In the genomic region with DNA sequence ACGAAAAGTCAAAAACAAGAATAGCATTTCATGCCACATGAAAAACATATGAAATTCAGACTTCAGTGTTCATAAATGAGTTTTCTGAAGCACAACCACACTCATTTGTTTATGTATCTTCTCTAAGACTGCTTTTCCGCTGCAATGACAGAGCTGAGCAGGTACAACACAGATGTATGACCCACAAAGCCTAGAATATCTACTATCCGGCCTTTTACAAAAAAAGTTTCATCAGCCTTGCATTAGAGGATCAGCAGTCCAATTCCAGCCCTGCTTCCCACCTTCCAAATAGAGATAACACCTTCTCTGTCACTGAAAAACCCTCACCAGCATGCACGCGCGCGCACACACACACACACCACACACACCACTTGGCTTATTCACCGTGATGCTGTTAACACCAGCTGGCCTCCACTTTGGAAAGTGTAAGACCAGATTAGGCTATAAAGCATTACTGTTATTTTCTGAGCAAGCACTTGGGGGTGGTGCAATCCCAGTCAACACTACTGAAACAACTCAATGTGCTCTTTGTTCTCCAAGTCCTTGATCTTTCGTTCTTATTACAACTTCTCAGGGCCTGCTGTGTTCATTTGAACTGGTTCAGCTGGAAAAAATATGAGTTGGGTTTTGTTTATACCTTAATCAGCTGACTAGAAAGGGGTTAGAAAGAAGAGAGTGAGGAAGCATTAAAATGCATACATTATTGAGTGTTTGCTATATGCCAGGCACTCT, we compare ENCODE assay signal across 8 cellular contexts.
A peak's percentile ranks its signal among the peaks of the same experiment; 100 is the strongest.
DNase-seq lines count a peak whose midpoint lies in the region; ATAC-seq and TF ChIP-seq lines count a peak whose summit lies in the region.

No MANE protein-coding gene starts in this region.

- H3K27me3 Mint-ChIP-seq in brain = no peaks in the 10 kb centered on the region

- peak; percentile 20 for DNase-seq in GM03348 (ENCODE audit: low spot score)
- peak; percentile 70 for DNase-seq in NB4 (ENCODE audit: low read depth)
- DNase-seq in right lobe of liver = no peak
- DNase-seq in GM19238 (ENCODE audit: insufficient read length, low spot score) = no peak
- DNase-seq in DMS79 treated with DMSO at 0.1 percent for 48 hours (lab: John Stamatoyannopoulos, UW) = no peak
- DNase-seq in coronary artery (ENCODE audit: low spot score) = no peak
- DNase-seq in activated CD4-positive, alpha-beta T cell treated with anti-CD3 and anti-CD28 coated beads, Interleukin-2, amount 50 U/mL, for 1 hour = no peak

- WGBS in right lobe of liver (ENCODE audit: insufficient coverage, low coverage, low lambda C conversion rate, missing lambda C conversion rate) = 53% methylated on average over 4 of the region's 9 CpGs

- intact Hi-C loops in right lobe of liver (cut with DNase I) = no loop called here

- no peaks in the 10 kb centered on the region for H3K27me3 ChIP-seq in right lobe of liver

- H3K4me3 Mint-ChIP-seq in brain = peak overlapping the region in 2 of 5 experiments; percentile 7 to 10

- H3K9me3 Mint-ChIP-seq in brain = peaks cover 0 to 3% (median 0%) of the 10 kb centered on the region in 5 experiments

- TF ChIP-seq POLR2A in NB4 (IDR thresholded peaks at IDR 0.05; ENCODE audit: extremely low read depth, insufficient read length) = no peak
- no peak for TF ChIP-seq POLR2A in right lobe of liver (IDR thresholded peaks at IDR 0.05)

- H3K27ac Mint-ChIP-seq in brain = peak overlapping the region; percentile 73 to 94 (median 82)

- H3K4me3 ChIP-seq in NB4 (ENCODE audit: low read depth, low read length) (no peak overlapping the region), right lobe of liver (no peak overlapping the region), coronary artery (no peak overlapping the region)

- no peaks in the 10 kb centered on the region for H3K9me3 ChIP-seq in right lobe of liver

- peak; percentile 51 to 84 (median 70) for ATAC-seq in right lobe of liver

- TF ChIP-seq CTCF in NB4 (IDR thresholded peaks at IDR 0.05; ENCODE audit: low read depth, low read length) (no peak), brain (conservative IDR thresholded peaks at IDR 0.05) (peak in 1 of 2 experiments; percentile 32), right lobe of liver (IDR thresholded peaks at IDR 0.05) (peak in 2 of 4 donors; percentile 13 to 36), coronary artery (IDR thresholded peaks at IDR 0.05) (no peak)

- H3K27ac ChIP-seq in right lobe of liver = no peak overlapping the region
- no peak overlapping the region for H3K27ac ChIP-seq in coronary artery

- H3K4me1 Mint-ChIP-seq in brain = peaks cover 57% of the 10 kb centered on the region

- H3K36me3 ChIP-seq in right lobe of liver = no peaks in the 10 kb centered on the region

- H3K36me3 Mint-ChIP-seq in brain = no peaks in the 10 kb centered on the region

- peaks cover 0 to 15% (median 0%) of the 10 kb centered on the region in 4 donors for H3K4me1 ChIP-seq in right lobe of liver

Comparison
In these comparisons a context has a peak if more than half of its experiments do, and no peak if none do; other contexts are left out.
1. DNase-seq: peak in GM03348 (single experiment) and NB4 (single experiment); none in right lobe of liver (0 of 3), GM19238 (single experiment), DMS79 treated with DMSO at 0.1 percent for 48 hours (single experiment), coronary artery (single experiment) and activated CD4-positive, alpha-beta T cell treated with anti-CD3 and anti-CD28 coated beads, Interleukin-2, amount 50 U/mL, for 1 hour (single experiment).